Comparison of ENCODE assay signal across 20 cellular contexts in genomic region chr17:74268554-74268953, GRCh38. TPM values are rescaled to one million over a fixed set of nuclear protein-coding genes. Genes with fewer than 3 reads are reported as not detected.
DNase-seq lines count a peak whose midpoint lies in the region; ATAC-seq and TF ChIP-seq lines count a peak whose summit lies in the region.
"Had no signal": no experiment of that assay in that cellular context is flagged by ENCODE, and none has a peak within 500 bp of the region (broad histone marks: within the 10 kb centered on the region; RNA-seq: fewer than 3 reads in every experiment).

No MANE protein-coding gene starts in this region.

- H3K36me3 ChIP-seq in NT2/D1 (ENCODE audit: insufficient read depth, insufficient read length, low read length): no peaks in the 10 kb centered on the region
- no peaks in the 10 kb centered on the region for H3K36me3 ChIP-seq in lung (ENCODE audit: control insufficient read depth in 2 of 2, insufficient read depth in 2 of 2, low read length in 2 of 2)
- no peaks in the 10 kb centered on the region for H3K36me3 ChIP-seq in thyroid gland
- no peaks in the 10 kb centered on the region for H3K36me3 ChIP-seq in testis (ENCODE audit: low read depth, missing control alignments)

- H3K27me3 ChIP-seq in NT2/D1 (ENCODE audit: insufficient read depth, insufficient read length) (no peaks in the 10 kb centered on the region), lung (ENCODE audit: control insufficient read depth, insufficient read depth) (no peaks in the 10 kb centered on the region), thyroid gland (no peaks in the 10 kb centered on the region), testis (no peaks in the 10 kb centered on the region)

- H3K4me1 ChIP-seq in NT2/D1 (ENCODE audit: insufficient read depth, insufficient read length): peaks cover 26% of the 10 kb centered on the region
- peaks cover 0 to 1% of the 10 kb centered on the region in 2 donors for H3K4me1 ChIP-seq in lung (ENCODE audit: control insufficient read depth in 2 of 2, insufficient read depth in 2 of 2, low read length in 2 of 2)
- peaks cover 14 to 30% of the 10 kb centered on the region in 2 donors for H3K4me1 ChIP-seq in thyroid gland
- no peaks in the 10 kb centered on the region for H3K4me1 ChIP-seq in testis

- intact Hi-C loops in thyroid gland (cut with DNase I) (no loop called here), testis (cut with DNase I; ENCODE audit: low total_unique reads) (no loop called here)

- peak overlapping the region; percentile 17 for H3K9ac ChIP-seq in NT2/D1 (ENCODE audit: insufficient read length, low read depth)

- TF ChIP-seq POLR2A in thyroid gland (IDR thresholded peaks at IDR 0.05): no peak
- no peak for TF ChIP-seq POLR2A in testis (IDR thresholded peaks at IDR 0.05)

- ATAC-seq in lung (ENCODE audit: insufficient read depth, low FRiP score) (peak; percentile 48), GM19463 (IDR thresholded peaks at IDR 0.05; ENCODE audit: unreplicated experiment) (no peak)
- ATAC-seq: CD8-positive, alpha-beta T cell had no signal

- H3K27ac ChIP-seq in lung (ENCODE audit: low read depth in 1 of 2, low read length in 1 of 2) (no peak overlapping the region), thyroid gland (peak overlapping the region in 1 of 3 donors; percentile 37), testis (no peak overlapping the region)
- H3K27ac ChIP-seq: SK-N-MC had no signal

- H3K4me3 ChIP-seq in NT2/D1 (ENCODE audit: insufficient read length, low read depth) (no peak overlapping the region), lung (no peak overlapping the region), thyroid gland (replicated peaks in 1 of 3) (no peak overlapping the region), testis (no peak overlapping the region)
- H3K4me3 ChIP-seq: SK-N-MC had no signal

- WGBS in lung, 2 donors: 35 to 38% methylated on average over 8 of the region's 8 CpGs
- 24 to 34% methylated on average over 8 of the region's 8 CpGs for WGBS in thyroid gland, 2 donors
- WGBS in testis, 2 donors: 61 to 63% methylated on average over 8 of the region's 8 CpGs

- DNase-seq in DMS79 treated with DMSO at 0.1 percent for 48 hours (lab: John Stamatoyannopoulos, UW): peak; percentile 45
- DNase-seq in DMS79 (lab: John Stamatoyannopoulos, UW): no peak
- no peak for DNase-seq in NT2/D1 (ENCODE audit: low read depth, low spot score)
- DNase-seq in lung (ENCODE audit: low spot score): no peak
- DNase-seq in thyroid gland: peak; percentile 34 to 35
- DNase-seq in testis: no peak
- DNase-seq in HuH-7.5 (ENCODE audit: low spot score): no peak
- DNase-seq: Calu3; CD8-positive, alpha-beta T cell; DND-41; HCEC 1CT; NCI-H1105 treated with DMSO at 0.1 percent for 48 hours; NCI-H1694; NCI-H2081 treated with DMSO at 0.1 percent for 48 hours; SHP77 had no signal

- TF ChIP-seq CTCF in lung (IDR thresholded peaks at IDR 0.05; ENCODE audit: control extremely low read depth, extremely low read depth) (no peak), thyroid gland (IDR thresholded peaks at IDR 0.05) (no peak), testis (IDR thresholded peaks at IDR 0.05) (no peak)

- no peaks in the 10 kb centered on the region; the same call in 1 of the 2 replicates for H3K9me3 ChIP-seq in NT2/D1 (ENCODE audit: insufficient read depth, low read length)
- H3K9me3 ChIP-seq in lung (ENCODE audit: control insufficient read depth in 2 of 2, insufficient read depth in 1 of 2, low read length in 1 of 2): no peaks in the 10 kb centered on the region
- no peaks in the 10 kb centered on the region for H3K9me3 ChIP-seq in thyroid gland
- no peaks in the 10 kb centered on the region for H3K9me3 ChIP-seq in testis

RNA-seq across cellular contexts. Expression of gene DNAI2, which starts 5.5 kb away (rescaled TPM):
- total RNA-seq in lung: 10 to 100 TPM in 1 of 2 donors, 1 to 10 TPM in 1; 8.3 to 14.2 TPM
- 1 to 10 TPM; 4.1 to 5.1 TPM for polyA plus RNA-seq in lung
- under 1 TPM in 1 of 4 donors, not detected in 3; 0.13 TPM for total RNA-seq in thyroid gland
- 10 to 100 TPM; 19.6 to 26.9 TPM for total RNA-seq in testis
- polyA plus RNA-seq in testis (ENCODE audit: insufficient read depth, low read depth, low replicate concordance): 80.5 TPM
- total RNA-seq: Calu3, NCI-H460, OCI-LY7 had no signal
- polyA plus RNA-seq: BJ had no signal

RNA-seq across cellular contexts. Expression of gene TTYH2, which starts 55.2 kb away (rescaled TPM):
- total RNA-seq in lung (10 to 100 TPM in 1 of 2 donors, 1 to 10 TPM in 1; 7.5 to 10.6 TPM), thyroid gland (10 to 100 TPM; 12.4 to 24.7 (median 18.8) TPM), testis (10 to 100 TPM; 69.7 to 73.5 TPM)
- polyA plus RNA-seq in lung (1 to 10 TPM; 2.3 to 3.3 TPM), testis (ENCODE audit: insufficient read depth, low read depth, low replicate concordance) (52.7 TPM)

RNA-seq across cellular contexts. Expression of gene KIF19, which starts 57.5 kb away (rescaled TPM):
- 10 to 100 TPM in 1 of 2 donors, 1 to 10 TPM in 1; 8.9 to 12.7 TPM for total RNA-seq in lung
- polyA plus RNA-seq in lung: 1 to 10 TPM; 4.2 to 4.5 TPM
- total RNA-seq in thyroid gland: 1 to 10 TPM in 3 of 4 donors, under 1 TPM in 1; 0.94 to 7.7 (median 2.2) TPM
- total RNA-seq in testis: 1 to 10 TPM; 3.0 to 3.3 TPM
- 2.0 TPM for polyA plus RNA-seq in testis (ENCODE audit: insufficient read depth, low read depth, low replicate concordance)
- total RNA-seq: Calu3, NCI-H460, OCI-LY7 had no signal
- polyA plus RNA-seq: BJ had no signal

Comparison
In these comparisons a context has a peak if more than half of its experiments do, and no peak if none do; other contexts are left out.
1. DNase-seq: peak in DMS79 treated with DMSO at 0.1 percent for 48 hours (single experiment) and thyroid gland (2 of 2); none in DMS79 (single experiment), NT2/D1 (single experiment), lung (single experiment), testis (single experiment) and HuH-7.5 (single experiment).
2. RNA of gene DNAI2, which starts 5.5 kb away (total RNA-seq): 19.6 to 26.9 TPM in testis and 8.3 to 14.2 TPM in lung; 0.13 TPM in thyroid gland; every median in the first group is over 4 times any median in the second.